24 cellular contexts compared by ENCODE assay signal in genomic region chr21:23308741-23309140, GRCh38.
"Had no signal": no experiment of that assay in that cellular context is flagged by ENCODE, and none has a peak within 500 bp of the region (broad histone marks: within the 10 kb centered on the region; RNA-seq: fewer than 3 reads in every experiment).

No MANE protein-coding gene starts in this region.

- H3K4me3 ChIP-seq: left ventricle myocardium inferior, lung, neural progenitor cell, ovary, sigmoid colon, smooth muscle cell, transverse colon, upper lobe of left lung, vagina had no signal

- H3K9me3 ChIP-seq: ovary, vagina had no signal

- H3K9ac ChIP-seq: neural progenitor cell had no signal

- H3K4me2 ChIP-seq: neural progenitor cell, smooth muscle cell had no signal

- ATAC-seq: natural killer cell; right cardiac atrium; stimulated activated memory B cell treated with anti-CD40 and anti-IgM and Interleukin-4, amounts not matched to agents 10 μg/mL and 1 μg/mL and 100 μg/mL, for 72 hours; stimulated activated naive CD8-positive, alpha-beta T cell treated with anti-CD3 and anti-CD28 coated beads, Interleukin-15, amount 100 ng/mL, for 72 hours had no signal

- FAIRE-seq: keratinocyte had no signal

- DNase-seq: hypothalamus; left ventricle myocardium inferior; mesendoderm; naive B cell; natural killer cell; nephron progenitor cell; ovary; right cardiac atrium; sigmoid colon; stimulated activated CD4-positive, alpha-beta T cell treated with anti-CD3 and anti-CD28 coated beads, Interleukin-1b, Interleukin-23, amount 100 ng/mL, for 48 hours; stimulated activated CD4-positive, alpha-beta T cell treated with anti-CD3 and anti-CD28 coated beads, Interleukin-2, amount 100 ng/mL, for 48 hours; stimulated activated CD4-positive, alpha-beta T cell treated with anti-CD3 and anti-CD28 coated beads, Interleukin-4, amount 100 ng/mL, for 4 hours; stimulated activated CD8-positive, alpha-beta memory T cell treated with anti-CD3 and anti-CD28 coated beads, Interleukin-4, amount 100 ng/mL, for 48 hours; stimulated activated naive CD4-positive, alpha-beta T cell treated with Interleukin-2 at 50 U/mL for 16 hours; stimulated activated naive CD8-positive, alpha-beta T cell treated with anti-CD3 and anti-CD28 coated beads, Interleukin-15, amount 100 ng/mL, for 72 hours; substantia nigra; transverse colon; upper lobe of left lung had no signal

- H3K4me1 ChIP-seq: left ventricle myocardium inferior, neural progenitor cell, sigmoid colon, transverse colon, upper lobe of left lung, vagina had no signal

- H2AFZ ChIP-seq: neural progenitor cell had no signal

- H3K27me3 ChIP-seq: neural progenitor cell, ovary, sigmoid colon, transverse colon, upper lobe of left lung, vagina had no signal

- H3K27ac ChIP-seq: left ventricle myocardium inferior, neural progenitor cell, ovary, sigmoid colon, transverse colon, upper lobe of left lung, vagina had no signal

- H3K36me3 ChIP-seq: left ventricle myocardium inferior, neural progenitor cell, ovary, sigmoid colon, transverse colon, upper lobe of left lung, vagina had no signal
